In genomic region chr9:114779352-114779845, GRCh38 we compare ENCODE assay signal across 9 cellular contexts. TPM values are rescaled to one million over a fixed set of nuclear protein-coding genes. Genes with fewer than 3 reads are reported as not detected.
A peak's percentile ranks its signal among the peaks of the same experiment; 100 is the strongest.
DNase-seq lines count a peak whose midpoint lies in the region; ATAC-seq, FAIRE-seq and TF ChIP-seq lines count a peak whose summit lies in the region.
"Had no signal": no experiment of that assay in that cellular context is flagged by ENCODE, and none has a peak within 500 bp of the region (broad histone marks: within the 10 kb centered on the region; RNA-seq: fewer than 3 reads in every experiment).

No MANE protein-coding gene starts in this region.

- ATAC-seq in gastroesophageal sphincter (peak; percentile 87), GM18909 (IDR thresholded peaks at IDR 0.05; ENCODE audit: poor library complexity, unreplicated experiment) (no peak)

- H3K27ac Mint-ChIP-seq in T-helper 2 cell treated with Interferon-gamma antibody and Interleukin-4, amounts not matched to agents 5 μg/mL and 100 μg/mL, for 36 hours = no peak overlapping the region

- H3K4me1 ChIP-seq in gastroesophageal sphincter (no peaks in the 10 kb centered on the region), thyroid gland (peaks cover 9 to 23% of the 10 kb centered on the region in 2 donors)

- H3K27ac ChIP-seq in RWPE1 (peak overlapping the region; percentile 67), gastroesophageal sphincter (no peak overlapping the region), thyroid gland (peak overlapping the region; percentile 20 to 61 (median 61))

- peak; percentile 60 for DNase-seq in LHCN-M2 (ENCODE audit: low read depth)
- DNase-seq in RWPE1 (ENCODE audit: low spot score) = peak; percentile 81
- DNase-seq in thyroid gland = peak; percentile 98
- no peak for DNase-seq in HEK293T (ENCODE audit: extremely low spot score)
- DNase-seq in T-helper 2 cell treated with Interferon-gamma antibody and Interleukin-4, amounts not matched to agents 5 μg/mL and 100 μg/mL, for 36 hours (ENCODE audit: low spot score) = no peak
- DNase-seq in GM12892 (ENCODE audit: insufficient read length) = no peak
- DNase-seq: effector memory CD4-positive, alpha-beta T cell had no signal

- H3K36me3 Mint-ChIP-seq in T-helper 2 cell treated with Interferon-gamma antibody and Interleukin-4, amounts not matched to agents 5 μg/mL and 100 μg/mL, for 36 hours (ENCODE audit: low read depth) = no peaks in the 10 kb centered on the region

- POLR2A ChIA-PET in RWPE1 (lab: Yijun Ruan, JAX; ENCODE audit: low non-redundant PET) (no interaction called here), HEK293T (lab: Yijun Ruan, JAX) (no interaction called here)

- FAIRE-seq in GM12892 (lab: Jason Lieb, UNC) = no peak

- H3K4me1 Mint-ChIP-seq in T-helper 2 cell treated with Interferon-gamma antibody and Interleukin-4, amounts not matched to agents 5 μg/mL and 100 μg/mL, for 36 hours (ENCODE audit: low read depth) = peaks cover 19% of the 10 kb centered on the region

- no peak for TF ChIP-seq EP300 in gastroesophageal sphincter (IDR thresholded peaks at IDR 0.05)

- TF ChIP-seq CTCF in RWPE1 (conservative IDR thresholded peaks at IDR 0.05; ENCODE audit: low read depth) = no peak
- TF ChIP-seq CTCF in gastroesophageal sphincter (IDR thresholded peaks at IDR 0.05) = no peak
- TF ChIP-seq CTCF in thyroid gland (IDR thresholded peaks at IDR 0.05) = peak in 1 of 6 experiments; percentile 5

- TF ChIP-seq POLR2A in gastroesophageal sphincter (IDR thresholded peaks at IDR 0.05) (no peak), thyroid gland (IDR thresholded peaks at IDR 0.05) (no peak), GM12892 (IDR thresholded peaks at IDR 0.05; ENCODE audit: low read depth, low read length) (no peak)

- intact Hi-C loops in thyroid gland (cut with DNase I) = no loop called here

- H3K27me3 ChIP-seq in gastroesophageal sphincter (peaks cover 7% of the 10 kb centered on the region), thyroid gland (no peaks in the 10 kb centered on the region)

- H3K27me3 Mint-ChIP-seq in T-helper 2 cell treated with Interferon-gamma antibody and Interleukin-4, amounts not matched to agents 5 μg/mL and 100 μg/mL, for 36 hours (ENCODE audit: low read depth) = peaks cover 38% of the 10 kb centered on the region

- CTCF ChIA-PET in RWPE1 (lab: Yijun Ruan, JAX) (interaction anchor here (0.6 kb wide), 2 partner anchors 26 to 44 kb away, joined by 3 read pairs; no protein-coding TSS in a partner anchor), HEK293T (lab: Yijun Ruan, JAX) (no interaction called here)

- H3K9me3 ChIP-seq in gastroesophageal sphincter (no peaks in the 10 kb centered on the region), thyroid gland (no peaks in the 10 kb centered on the region)

- 43 to 74% methylated on average over 2 to 4 of the region's 4 CpGs for WGBS in gastroesophageal sphincter (ENCODE audit: low coverage in 1 of 2), 2 donors
- 18 to 21% methylated on average over 4 of the region's 4 CpGs for WGBS in thyroid gland, 2 donors

- H3K4me3 ChIP-seq in gastroesophageal sphincter = no peak overlapping the region
- no peak overlapping the region for H3K4me3 ChIP-seq in thyroid gland (replicated peaks in 1 of 3)

- no peak overlapping the region for H3K4me3 Mint-ChIP-seq in T-helper 2 cell treated with Interferon-gamma antibody and Interleukin-4, amounts not matched to agents 5 μg/mL and 100 μg/mL, for 36 hours

- no peaks in the 10 kb centered on the region for H3K9me3 Mint-ChIP-seq in T-helper 2 cell treated with Interferon-gamma antibody and Interleukin-4, amounts not matched to agents 5 μg/mL and 100 μg/mL, for 36 hours

- H3K36me3 ChIP-seq in gastroesophageal sphincter (no peaks in the 10 kb centered on the region), thyroid gland (no peaks in the 10 kb centered on the region)

TF ChIP-seq in HEK293T, 16 proteins besides CTCF, POLR2A, EP300 and RAD21:
- TF ChIP-seq BHLHE40 (IDR thresholded peaks at IDR 0.05; ENCODE audit: borderline replicate concordance) = no peak
- no peak for TF ChIP-seq ARNT (IDR thresholded peaks at IDR 0.05)
- TF ChIP-seq TARDBP (IDR thresholded peaks at IDR 0.05) = no peak
- no peak for TF ChIP-seq L3MBTL2 (conservative IDR thresholded peaks at IDR 0.05)
- TF ChIP-seq HDGF (IDR thresholded peaks at IDR 0.05; ENCODE audit: borderline replicate concordance) = no peak
- no peak for TF ChIP-seq LEF1 (IDR thresholded peaks at IDR 0.05; ENCODE audit: borderline replicate concordance)
- TF ChIP-seq FOXA1 (IDR thresholded peaks at IDR 0.05) = no peak
- TF ChIP-seq SP1 (IDR thresholded peaks at IDR 0.05) = no peak
- no peak for TF ChIP-seq NFRKB (IDR thresholded peaks at IDR 0.05)
- no peak for TF ChIP-seq FOXM1 (IDR thresholded peaks at IDR 0.05; ENCODE audit: borderline replicate concordance)
- TF ChIP-seq ELF4 (IDR thresholded peaks at IDR 0.05) = no peak
- no peak for TF ChIP-seq FOXK2 (IDR thresholded peaks at IDR 0.05)
- no peak for TF ChIP-seq ZNF384 (IDR thresholded peaks at IDR 0.05)
- no peak for TF ChIP-seq PKNOX1 (IDR thresholded peaks at IDR 0.05)
- no peak for TF ChIP-seq SUZ12 (IDR thresholded peaks at IDR 0.05)
- no peak for TF ChIP-seq CTBP1 (IDR thresholded peaks at IDR 0.05; ENCODE audit: borderline replicate concordance)
TF ChIP-seq in HEK293T: peak in this region for 0.

RNA-seq across cellular contexts. Expression of gene TNFSF15, which starts 26.4 kb away (rescaled TPM):
- total RNA-seq in LHCN-M2 (2014; rRNA removed) = 0.06 and 0.13 TPM in 2 replicates
- polyA plus RNA-seq in LHCN-M2 (2012) = 0.13 TPM
- under 1 TPM; 0.13 to 0.27 (median 0.19) TPM for total RNA-seq in gastroesophageal sphincter
- 1 to 10 TPM; 1.1 to 4.3 (median 2.6) TPM for total RNA-seq in thyroid gland
- not detected for polyA plus RNA-seq in GM12892 (2012; ENCODE audit: missing spikeins)

Comparison
In these comparisons a context has a peak if more than half of its experiments do, and no peak if none do; other contexts are left out.
1. DNase-seq: peak in LHCN-M2 (single experiment), RWPE1 (single experiment) and thyroid gland (2 of 2); none in HEK293T (single experiment), T-helper 2 cell treated with Interferon-gamma antibody and Interleukin-4, amounts not matched to agents 5 μg/mL and 100 μg/mL, for 36 hours (single experiment) and GM12892 (single experiment).
2. H3K27ac ChIP-seq: peak in RWPE1 (single experiment) and thyroid gland (3 of 3); none in gastroesophageal sphincter (0 of 4).